ENCODE assay signal across 16 cellular contexts in the genomic region with DNA sequence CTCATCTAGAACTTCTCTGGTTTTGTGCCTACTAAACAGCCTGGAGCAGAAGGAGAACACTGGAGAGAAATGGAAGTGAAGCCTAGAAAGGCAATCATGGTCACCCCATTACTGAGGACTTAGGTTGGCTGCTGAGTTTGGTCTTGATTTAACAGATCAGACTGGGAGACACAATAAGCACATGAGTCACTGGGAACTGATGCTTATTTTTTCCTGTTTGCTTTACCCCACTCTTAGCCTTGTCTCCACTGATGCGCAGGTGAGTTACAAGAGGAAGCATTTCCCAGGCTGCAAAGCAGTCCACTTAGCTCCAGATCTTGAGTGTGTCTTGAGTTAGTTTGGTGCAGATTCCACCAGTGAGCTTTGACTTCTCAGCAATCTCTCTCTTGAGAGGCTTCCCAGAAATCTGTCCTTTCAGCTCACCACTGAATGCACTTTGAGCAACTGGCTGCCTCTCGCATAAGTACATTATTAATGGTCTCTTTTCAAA.
"Had no signal": no experiment of that assay in that cellular context is flagged by ENCODE, and none has a peak within 500 bp of the region (broad histone marks: within the 10 kb centered on the region; RNA-seq: fewer than 3 reads in every experiment).

No MANE protein-coding gene starts in this region.

- H3K79me2 ChIP-seq: hepatocyte, parathyroid adenoma had no signal

- H3K4me3 ChIP-seq: hepatocyte, lower lobe of right lung had no signal

- H2AFZ ChIP-seq: hepatocyte, parathyroid adenoma had no signal

- H3K4me3 Mint-ChIP-seq: activated naive CD4-positive, alpha-beta T cell treated with anti-CD3 and anti-CD28 coated beads, Interleukin-2, amount 10 ng/mL, durations not matched to agents 7 days and 5 days; activated naive CD8-positive, alpha-beta T cell treated with anti-CD3 and anti-CD28 coated beads, Interleukin-2, amount 50 U/mL, for 24 hours; natural killer cell treated with Interleukin-12 subunit alpha and Interleukin-12 subunit beta and Interleukin-15 and Interleukin-18, amount 100 ng/mL, for 72 hours had no signal

- H3K27me3 ChIP-seq: hepatocyte had no signal

- H3K36me3 Mint-ChIP-seq: activated naive CD4-positive, alpha-beta T cell treated with anti-CD3 and anti-CD28 coated beads, Interleukin-2, amount 10 ng/mL, durations not matched to agents 7 days and 5 days; natural killer cell treated with Interleukin-12 subunit alpha and Interleukin-12 subunit beta and Interleukin-15 and Interleukin-18, amount 100 ng/mL, for 72 hours had no signal

- H3K9me3 ChIP-seq: lower lobe of right lung had no signal

- DNase-seq: activated CD4-positive, alpha-beta T cell treated with anti-CD3 and anti-CD28 coated beads, Interleukin-2, amount 50 U/mL, for 1 hour; activated CD8-positive, alpha-beta memory T cell treated with anti-CD3 and anti-CD28 coated beads for 24 hours; activated CD8-positive, alpha-beta memory T cell treated with anti-CD3 and anti-CD28 coated beads, Interleukin-2, amount 50 U/mL, for 48 hours; activated effector memory CD4-positive, alpha-beta T cell treated with Interleukin-2 at 50 U/mL for 16 hours; activated naive CD4-positive, alpha-beta T cell treated with anti-CD3 and anti-CD28 coated beads, Interleukin-2, amount 10 ng/mL, durations not matched to agents 7 days and 5 days; activated naive CD8-positive, alpha-beta T cell treated with anti-CD3 and anti-CD28 coated beads, Interleukin-2, amount 50 U/mL, for 24 hours; activated T-cell treated with anti-CD3 and anti-CD28 coated beads, Interleukin-2, amount 50 U/mL, for 48 hours; anterior cingulate cortex; effector CD8-positive, alpha-beta T cell; left colon; lower lobe of right lung; stimulated activated naive CD4-positive, alpha-beta T cell; T1000 had no signal

- H3K4me1 Mint-ChIP-seq: activated naive CD4-positive, alpha-beta T cell treated with anti-CD3 and anti-CD28 coated beads, Interleukin-2, amount 10 ng/mL, durations not matched to agents 7 days and 5 days; activated naive CD8-positive, alpha-beta T cell treated with anti-CD3 and anti-CD28 coated beads, Interleukin-2, amount 50 U/mL, for 24 hours had no signal

- H3K9me3 Mint-ChIP-seq: activated naive CD4-positive, alpha-beta T cell treated with anti-CD3 and anti-CD28 coated beads, Interleukin-2, amount 10 ng/mL, durations not matched to agents 7 days and 5 days; activated naive CD8-positive, alpha-beta T cell treated with anti-CD3 and anti-CD28 coated beads, Interleukin-2, amount 50 U/mL, for 24 hours had no signal

- H3K4me1 ChIP-seq: lower lobe of right lung, parathyroid adenoma had no signal

- H3K27me3 Mint-ChIP-seq: activated naive CD4-positive, alpha-beta T cell treated with anti-CD3 and anti-CD28 coated beads, Interleukin-2, amount 10 ng/mL, durations not matched to agents 7 days and 5 days; activated naive CD8-positive, alpha-beta T cell treated with anti-CD3 and anti-CD28 coated beads, Interleukin-2, amount 50 U/mL, for 24 hours had no signal

- H3K9ac ChIP-seq: parathyroid adenoma had no signal

- H3K27ac Mint-ChIP-seq: activated naive CD4-positive, alpha-beta T cell treated with anti-CD3 and anti-CD28 coated beads, Interleukin-2, amount 10 ng/mL, durations not matched to agents 7 days and 5 days; activated naive CD8-positive, alpha-beta T cell treated with anti-CD3 and anti-CD28 coated beads, Interleukin-2, amount 50 U/mL, for 24 hours; natural killer cell treated with Interleukin-12 subunit alpha and Interleukin-12 subunit beta and Interleukin-15 and Interleukin-18, amount 100 ng/mL, for 72 hours had no signal

- H3K27ac ChIP-seq: hepatocyte, lower lobe of right lung, parathyroid adenoma had no signal

- H3K36me3 ChIP-seq: lower lobe of right lung had no signal

- H3K4me2 ChIP-seq: hepatocyte had no signal

- ATAC-seq: activated naive CD8-positive, alpha-beta T cell treated with anti-CD3 and anti-CD28 coated beads, Interleukin-2, amount 50 U/mL, for 24 hours; left colon; lower lobe of right lung; natural killer cell treated with Interleukin-12 subunit alpha and Interleukin-12 subunit beta and Interleukin-15 and Interleukin-18, amount 100 ng/mL, for 72 hours had no signal
